ENCODE assay signal across 1 cellular context in the genomic region with DNA sequence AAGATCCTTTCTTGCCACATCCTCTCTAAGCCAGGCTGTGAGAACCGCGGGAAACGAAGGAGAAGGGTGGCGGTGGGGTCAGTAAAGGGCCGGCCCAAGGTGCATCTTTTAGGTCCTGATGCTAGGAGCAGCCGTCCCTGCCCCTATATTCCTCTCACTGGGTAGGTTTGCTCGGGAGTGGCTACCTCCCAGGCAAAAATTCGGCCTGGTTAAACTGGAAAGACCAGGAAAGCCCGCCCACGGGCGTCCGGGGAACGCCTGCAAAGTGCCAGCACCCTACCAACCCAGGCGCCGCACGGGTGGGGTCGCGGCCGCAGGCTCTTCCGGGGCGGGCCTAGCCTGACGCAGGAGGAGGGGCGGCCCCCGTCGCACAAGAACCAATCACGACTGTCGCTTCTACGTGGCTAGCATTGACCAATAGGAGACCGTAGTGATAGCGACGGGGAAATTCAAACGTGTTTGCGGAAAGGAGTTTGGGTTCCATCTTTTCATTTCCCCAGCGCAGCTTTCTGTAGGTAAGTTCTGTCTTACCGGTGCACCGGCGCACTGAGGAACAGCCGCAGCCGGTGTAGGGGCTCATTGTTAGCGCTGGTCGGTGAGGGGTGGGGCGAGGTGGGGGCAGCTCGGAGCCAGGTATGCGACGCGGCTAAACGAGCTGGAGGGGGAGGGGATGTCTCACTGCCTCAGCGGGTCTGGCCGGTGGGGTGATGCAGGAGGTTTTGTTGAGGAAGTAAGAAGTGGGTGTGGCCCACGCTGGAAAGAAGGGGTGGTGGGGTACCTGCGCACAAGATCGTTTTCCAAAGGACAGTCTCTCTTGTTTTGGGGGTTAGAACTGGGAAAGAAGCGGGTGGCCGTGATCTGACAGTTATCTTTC.
TF ChIP-seq lines count a peak whose summit lies in the region.

A gene (plus strand): TSS at position 451 of the 874 bp plus-strand sequence. CDS start 1,195 bp downstream, outside the sequence.

TF ChIP-seq in HepG2, 621 proteins besides CTCF, POLR2A, EP300 and RAD21 (continued from another document and continues in another):
- TF ChIP-seq, protein P1, sequence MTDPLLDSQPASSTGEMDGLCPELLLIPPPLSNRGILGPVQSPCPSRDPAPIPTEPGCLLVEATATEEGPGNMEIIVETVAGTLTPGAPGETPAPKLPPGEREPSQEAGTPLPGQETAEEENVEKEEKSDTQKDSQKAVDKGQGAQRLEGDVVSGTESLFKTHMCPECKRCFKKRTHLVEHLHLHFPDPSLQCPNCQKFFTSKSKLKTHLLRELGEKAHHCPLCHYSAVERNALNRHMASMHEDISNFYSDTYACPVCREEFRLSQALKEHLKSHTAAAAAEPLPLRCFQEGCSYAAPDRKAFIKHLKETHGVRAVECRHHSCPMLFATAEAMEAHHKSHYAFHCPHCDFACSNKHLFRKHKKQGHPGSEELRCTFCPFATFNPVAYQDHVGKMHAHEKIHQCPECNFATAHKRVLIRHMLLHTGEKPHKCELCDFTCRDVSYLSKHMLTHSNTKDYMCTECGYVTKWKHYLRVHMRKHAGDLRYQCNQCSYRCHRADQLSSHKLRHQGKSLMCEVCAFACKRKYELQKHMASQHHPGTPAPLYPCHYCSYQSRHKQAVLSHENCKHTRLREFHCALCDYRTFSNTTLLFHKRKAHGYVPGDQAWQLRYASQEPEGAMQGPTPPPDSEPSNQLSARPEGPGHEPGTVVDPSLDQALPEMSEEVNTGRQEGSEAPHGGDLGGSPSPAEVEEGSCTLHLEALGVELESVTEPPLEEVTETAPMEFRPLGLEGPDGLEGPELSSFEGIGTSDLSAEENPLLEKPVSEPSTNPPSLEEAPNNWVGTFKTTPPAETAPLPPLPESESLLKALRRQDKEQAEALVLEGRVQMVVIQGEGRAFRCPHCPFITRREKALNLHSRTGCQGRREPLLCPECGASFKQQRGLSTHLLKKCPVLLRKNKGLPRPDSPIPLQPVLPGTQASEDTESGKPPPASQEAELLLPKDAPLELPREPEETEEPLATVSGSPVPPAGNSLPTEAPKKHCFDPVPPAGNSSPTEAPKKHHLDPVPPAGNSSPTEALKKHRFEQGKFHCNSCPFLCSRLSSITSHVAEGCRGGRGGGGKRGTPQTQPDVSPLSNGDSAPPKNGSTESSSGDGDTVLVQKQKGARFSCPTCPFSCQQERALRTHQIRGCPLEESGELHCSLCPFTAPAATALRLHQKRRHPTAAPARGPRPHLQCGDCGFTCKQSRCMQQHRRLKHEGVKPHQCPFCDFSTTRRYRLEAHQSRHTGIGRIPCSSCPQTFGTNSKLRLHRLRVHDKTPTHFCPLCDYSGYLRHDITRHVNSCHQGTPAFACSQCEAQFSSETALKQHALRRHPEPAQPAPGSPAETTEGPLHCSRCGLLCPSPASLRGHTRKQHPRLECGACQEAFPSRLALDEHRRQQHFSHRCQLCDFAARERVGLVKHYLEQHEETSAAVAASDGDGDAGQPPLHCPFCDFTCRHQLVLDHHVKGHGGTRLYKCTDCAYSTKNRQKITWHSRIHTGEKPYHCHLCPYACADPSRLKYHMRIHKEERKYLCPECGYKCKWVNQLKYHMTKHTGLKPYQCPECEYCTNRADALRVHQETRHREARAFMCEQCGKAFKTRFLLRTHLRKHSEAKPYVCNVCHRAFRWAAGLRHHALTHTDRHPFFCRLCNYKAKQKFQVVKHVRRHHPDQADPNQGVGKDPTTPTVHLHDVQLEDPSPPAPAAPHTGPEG (CRISPR knock-in tag; IDR thresholded peaks at IDR 0.05): 0 out of 2 replicates have a peak, but pooled peaks have one; percentile 43
- TF ChIP-seq, protein P2, sequence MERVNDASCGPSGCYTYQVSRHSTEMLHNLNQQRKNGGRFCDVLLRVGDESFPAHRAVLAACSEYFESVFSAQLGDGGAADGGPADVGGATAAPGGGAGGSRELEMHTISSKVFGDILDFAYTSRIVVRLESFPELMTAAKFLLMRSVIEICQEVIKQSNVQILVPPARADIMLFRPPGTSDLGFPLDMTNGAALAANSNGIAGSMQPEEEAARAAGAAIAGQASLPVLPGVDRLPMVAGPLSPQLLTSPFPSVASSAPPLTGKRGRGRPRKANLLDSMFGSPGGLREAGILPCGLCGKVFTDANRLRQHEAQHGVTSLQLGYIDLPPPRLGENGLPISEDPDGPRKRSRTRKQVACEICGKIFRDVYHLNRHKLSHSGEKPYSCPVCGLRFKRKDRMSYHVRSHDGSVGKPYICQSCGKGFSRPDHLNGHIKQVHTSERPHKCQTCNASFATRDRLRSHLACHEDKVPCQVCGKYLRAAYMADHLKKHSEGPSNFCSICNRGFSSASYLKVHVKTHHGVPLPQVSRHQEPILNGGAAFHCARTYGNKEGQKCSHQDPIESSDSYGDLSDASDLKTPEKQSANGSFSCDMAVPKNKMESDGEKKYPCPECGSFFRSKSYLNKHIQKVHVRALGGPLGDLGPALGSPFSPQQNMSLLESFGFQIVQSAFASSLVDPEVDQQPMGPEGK (CRISPR knock-in tag; IDR thresholded peaks at IDR 0.05): peak; percentile 17
- TF ChIP-seq ATF7-NPFF (CRISPR knock-in tag; IDR thresholded peaks at IDR 0.05; ENCODE audit: low read depth) (0 out of 2 replicates have a peak, but pooled peaks have one; percentile 43), SMYD3 (CRISPR knock-in tag; IDR thresholded peaks at IDR 0.05) (peak; percentile 76), ZNF776 (CRISPR knock-in tag; IDR thresholded peaks at IDR 0.05) (no peak), ZNF790 (CRISPR knock-in tag; IDR thresholded peaks at IDR 0.05; ENCODE audit: borderline replicate concordance) (no peak), ZNF615 (CRISPR knock-in tag; IDR thresholded peaks at IDR 0.05; ENCODE audit: borderline replicate concordance) (no peak), NR1H2 (CRISPR knock-in tag; IDR thresholded peaks at IDR 0.05; ENCODE audit: borderline replicate concordance, low read depth) (no peak), SMAD3 (CRISPR knock-in tag; IDR thresholded peaks at IDR 0.05) (no peak), GTF3A (CRISPR knock-in tag; conservative IDR thresholded peaks at IDR 0.05) (no peak), HES4 (CRISPR knock-in tag; IDR thresholded peaks at IDR 0.05; ENCODE audit: borderline replicate concordance) (no peak), PRPF4 (IDR thresholded peaks at IDR 0.05; ENCODE audit: low read depth, low read length, poor library complexity, severe bottlenecking) (no peak), NRL (CRISPR knock-in tag; IDR thresholded peaks at IDR 0.05; ENCODE audit: borderline replicate concordance) (no peak), MEIS1 (CRISPR knock-in tag; IDR thresholded peaks at IDR 0.05; ENCODE audit: borderline replicate concordance) (no peak), KLF15 (CRISPR knock-in tag; IDR thresholded peaks at IDR 0.05; ENCODE audit: borderline replicate concordance) (no peak), MED8 (CRISPR knock-in tag; IDR thresholded peaks at IDR 0.05; ENCODE audit: insufficient replicate concordance) (no peak), ZNF501 (CRISPR knock-in tag; IDR thresholded peaks at IDR 0.05) (no peak), FOXA1 (IDR thresholded peaks at IDR 0.05) (no peak), FOXA1 (CRISPR knock-in tag; IDR thresholded peaks at IDR 0.05) (no peak), SP1 (IDR thresholded peaks at IDR 0.05) (no peak), SP1 (CRISPR knock-in tag; IDR thresholded peaks at IDR 0.05) (peak; percentile 91), ZNF326 (CRISPR knock-in tag; IDR thresholded peaks at IDR 0.05; ENCODE audit: borderline replicate concordance) (no peak), CHD2 (IDR thresholded peaks at IDR 0.05; ENCODE audit: low read depth, low read length) (peak; percentile 27; the same call in 1 of the 2 replicates), ZNF530 (CRISPR knock-in tag; IDR thresholded peaks at IDR 0.05; ENCODE audit: low read depth) (no peak), TBL1XR1 (IDR thresholded peaks at IDR 0.05; ENCODE audit: borderline replicate concordance, low read length, partially characterized antibody) (no peak)
- TF ChIP-seq, protein P3, sequence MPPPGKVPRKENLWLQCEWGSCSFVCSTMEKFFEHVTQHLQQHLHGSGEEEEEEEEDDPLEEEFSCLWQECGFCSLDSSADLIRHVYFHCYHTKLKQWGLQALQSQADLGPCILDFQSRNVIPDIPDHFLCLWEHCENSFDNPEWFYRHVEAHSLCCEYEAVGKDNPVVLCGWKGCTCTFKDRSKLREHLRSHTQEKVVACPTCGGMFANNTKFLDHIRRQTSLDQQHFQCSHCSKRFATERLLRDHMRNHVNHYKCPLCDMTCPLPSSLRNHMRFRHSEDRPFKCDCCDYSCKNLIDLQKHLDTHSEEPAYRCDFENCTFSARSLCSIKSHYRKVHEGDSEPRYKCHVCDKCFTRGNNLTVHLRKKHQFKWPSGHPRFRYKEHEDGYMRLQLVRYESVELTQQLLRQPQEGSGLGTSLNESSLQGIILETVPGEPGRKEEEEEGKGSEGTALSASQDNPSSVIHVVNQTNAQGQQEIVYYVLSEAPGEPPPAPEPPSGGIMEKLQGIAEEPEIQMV (CRISPR knock-in tag; IDR thresholded peaks at IDR 0.05; ENCODE audit: low read depth): no peak
- TF ChIP-seq, protein P4, sequence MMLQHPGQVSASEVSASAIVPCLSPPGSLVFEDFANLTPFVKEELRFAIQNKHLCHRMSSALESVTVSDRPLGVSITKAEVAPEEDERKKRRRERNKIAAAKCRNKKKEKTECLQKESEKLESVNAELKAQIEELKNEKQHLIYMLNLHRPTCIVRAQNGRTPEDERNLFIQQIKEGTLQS (CRISPR knock-in tag; IDR thresholded peaks at IDR 0.05): no peak
- TF ChIP-seq, protein P5, sequence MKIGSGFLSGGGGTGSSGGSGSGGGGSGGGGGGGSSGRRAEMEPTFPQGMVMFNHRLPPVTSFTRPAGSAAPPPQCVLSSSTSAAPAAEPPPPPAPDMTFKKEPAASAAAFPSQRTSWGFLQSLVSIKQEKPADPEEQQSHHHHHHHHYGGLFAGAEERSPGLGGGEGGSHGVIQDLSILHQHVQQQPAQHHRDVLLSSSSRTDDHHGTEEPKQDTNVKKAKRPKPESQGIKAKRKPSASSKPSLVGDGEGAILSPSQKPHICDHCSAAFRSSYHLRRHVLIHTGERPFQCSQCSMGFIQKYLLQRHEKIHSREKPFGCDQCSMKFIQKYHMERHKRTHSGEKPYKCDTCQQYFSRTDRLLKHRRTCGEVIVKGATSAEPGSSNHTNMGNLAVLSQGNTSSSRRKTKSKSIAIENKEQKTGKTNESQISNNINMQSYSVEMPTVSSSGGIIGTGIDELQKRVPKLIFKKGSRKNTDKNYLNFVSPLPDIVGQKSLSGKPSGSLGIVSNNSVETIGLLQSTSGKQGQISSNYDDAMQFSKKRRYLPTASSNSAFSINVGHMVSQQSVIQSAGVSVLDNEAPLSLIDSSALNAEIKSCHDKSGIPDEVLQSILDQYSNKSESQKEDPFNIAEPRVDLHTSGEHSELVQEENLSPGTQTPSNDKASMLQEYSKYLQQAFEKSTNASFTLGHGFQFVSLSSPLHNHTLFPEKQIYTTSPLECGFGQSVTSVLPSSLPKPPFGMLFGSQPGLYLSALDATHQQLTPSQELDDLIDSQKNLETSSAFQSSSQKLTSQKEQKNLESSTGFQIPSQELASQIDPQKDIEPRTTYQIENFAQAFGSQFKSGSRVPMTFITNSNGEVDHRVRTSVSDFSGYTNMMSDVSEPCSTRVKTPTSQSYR (CRISPR knock-in tag; IDR thresholded peaks at IDR 0.05; ENCODE audit: borderline replicate concordance): no peak
- TF ChIP-seq, protein P6, sequence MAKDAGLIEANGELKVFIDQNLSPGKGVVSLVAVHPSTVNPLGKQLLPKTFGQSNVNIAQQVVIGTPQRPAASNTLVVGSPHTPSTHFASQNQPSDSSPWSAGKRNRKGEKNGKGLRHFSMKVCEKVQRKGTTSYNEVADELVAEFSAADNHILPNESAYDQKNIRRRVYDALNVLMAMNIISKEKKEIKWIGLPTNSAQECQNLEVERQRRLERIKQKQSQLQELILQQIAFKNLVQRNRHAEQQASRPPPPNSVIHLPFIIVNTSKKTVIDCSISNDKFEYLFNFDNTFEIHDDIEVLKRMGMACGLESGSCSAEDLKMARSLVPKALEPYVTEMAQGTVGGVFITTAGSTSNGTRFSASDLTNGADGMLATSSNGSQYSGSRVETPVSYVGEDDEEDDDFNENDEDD (CRISPR knock-in tag; IDR thresholded peaks at IDR 0.05; ENCODE audit: borderline replicate concordance): peak; percentile 97
- TF ChIP-seq, protein P7, sequence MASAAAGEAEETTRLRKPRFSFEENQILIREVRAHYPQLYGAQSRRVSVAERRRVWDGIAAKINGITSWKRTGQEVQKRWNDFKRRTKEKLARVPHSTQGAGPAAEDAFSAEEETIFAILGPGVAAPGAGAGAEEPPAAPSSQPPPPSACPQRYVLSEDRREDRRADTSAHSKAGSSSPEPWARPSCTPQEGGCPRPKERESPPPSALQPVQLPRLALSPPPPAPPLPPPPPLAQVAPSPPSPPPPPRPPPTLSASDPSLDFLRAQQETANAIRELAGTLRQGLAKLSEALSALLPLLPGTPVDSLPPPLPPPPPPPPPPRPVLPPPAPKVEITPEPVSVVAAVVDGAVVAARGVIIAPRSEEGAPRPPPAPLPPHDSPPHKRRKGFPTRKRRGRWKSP (CRISPR knock-in tag; IDR thresholded peaks at IDR 0.05): no peak
- TF ChIP-seq, protein P8, sequence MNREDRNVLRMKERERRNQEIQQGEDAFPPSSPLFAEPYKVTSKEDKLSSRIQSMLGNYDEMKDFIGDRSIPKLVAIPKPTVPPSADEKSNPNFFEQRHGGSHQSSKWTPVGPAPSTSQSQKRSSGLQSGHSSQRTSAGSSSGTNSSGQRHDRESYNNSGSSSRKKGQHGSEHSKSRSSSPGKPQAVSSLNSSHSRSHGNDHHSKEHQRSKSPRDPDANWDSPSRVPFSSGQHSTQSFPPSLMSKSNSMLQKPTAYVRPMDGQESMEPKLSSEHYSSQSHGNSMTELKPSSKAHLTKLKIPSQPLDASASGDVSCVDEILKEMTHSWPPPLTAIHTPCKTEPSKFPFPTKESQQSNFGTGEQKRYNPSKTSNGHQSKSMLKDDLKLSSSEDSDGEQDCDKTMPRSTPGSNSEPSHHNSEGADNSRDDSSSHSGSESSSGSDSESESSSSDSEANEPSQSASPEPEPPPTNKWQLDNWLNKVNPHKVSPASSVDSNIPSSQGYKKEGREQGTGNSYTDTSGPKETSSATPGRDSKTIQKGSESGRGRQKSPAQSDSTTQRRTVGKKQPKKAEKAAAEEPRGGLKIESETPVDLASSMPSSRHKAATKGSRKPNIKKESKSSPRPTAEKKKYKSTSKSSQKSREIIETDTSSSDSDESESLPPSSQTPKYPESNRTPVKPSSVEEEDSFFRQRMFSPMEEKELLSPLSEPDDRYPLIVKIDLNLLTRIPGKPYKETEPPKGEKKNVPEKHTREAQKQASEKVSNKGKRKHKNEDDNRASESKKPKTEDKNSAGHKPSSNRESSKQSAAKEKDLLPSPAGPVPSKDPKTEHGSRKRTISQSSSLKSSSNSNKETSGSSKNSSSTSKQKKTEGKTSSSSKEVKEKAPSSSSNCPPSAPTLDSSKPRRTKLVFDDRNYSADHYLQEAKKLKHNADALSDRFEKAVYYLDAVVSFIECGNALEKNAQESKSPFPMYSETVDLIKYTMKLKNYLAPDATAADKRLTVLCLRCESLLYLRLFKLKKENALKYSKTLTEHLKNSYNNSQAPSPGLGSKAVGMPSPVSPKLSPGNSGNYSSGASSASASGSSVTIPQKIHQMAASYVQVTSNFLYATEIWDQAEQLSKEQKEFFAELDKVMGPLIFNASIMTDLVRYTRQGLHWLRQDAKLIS (CRISPR knock-in tag; IDR thresholded peaks at IDR 0.05): no peak
- TF ChIP-seq, protein P9, sequence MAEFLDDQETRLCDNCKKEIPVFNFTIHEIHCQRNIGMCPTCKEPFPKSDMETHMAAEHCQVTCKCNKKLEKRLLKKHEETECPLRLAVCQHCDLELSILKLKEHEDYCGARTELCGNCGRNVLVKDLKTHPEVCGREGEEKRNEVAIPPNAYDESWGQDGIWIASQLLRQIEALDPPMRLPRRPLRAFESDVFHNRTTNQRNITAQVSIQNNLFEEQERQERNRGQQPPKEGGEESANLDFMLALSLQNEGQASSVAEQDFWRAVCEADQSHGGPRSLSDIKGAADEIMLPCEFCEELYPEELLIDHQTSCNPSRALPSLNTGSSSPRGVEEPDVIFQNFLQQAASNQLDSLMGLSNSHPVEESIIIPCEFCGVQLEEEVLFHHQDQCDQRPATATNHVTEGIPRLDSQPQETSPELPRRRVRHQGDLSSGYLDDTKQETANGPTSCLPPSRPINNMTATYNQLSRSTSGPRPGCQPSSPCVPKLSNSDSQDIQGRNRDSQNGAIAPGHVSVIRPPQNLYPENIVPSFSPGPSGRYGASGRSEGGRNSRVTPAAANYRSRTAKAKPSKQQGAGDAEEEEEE (CRISPR knock-in tag; IDR thresholded peaks at IDR 0.05; ENCODE audit: borderline replicate concordance): no peak
